30 cellular contexts compared by ENCODE assay signal in the genomic region with DNA sequence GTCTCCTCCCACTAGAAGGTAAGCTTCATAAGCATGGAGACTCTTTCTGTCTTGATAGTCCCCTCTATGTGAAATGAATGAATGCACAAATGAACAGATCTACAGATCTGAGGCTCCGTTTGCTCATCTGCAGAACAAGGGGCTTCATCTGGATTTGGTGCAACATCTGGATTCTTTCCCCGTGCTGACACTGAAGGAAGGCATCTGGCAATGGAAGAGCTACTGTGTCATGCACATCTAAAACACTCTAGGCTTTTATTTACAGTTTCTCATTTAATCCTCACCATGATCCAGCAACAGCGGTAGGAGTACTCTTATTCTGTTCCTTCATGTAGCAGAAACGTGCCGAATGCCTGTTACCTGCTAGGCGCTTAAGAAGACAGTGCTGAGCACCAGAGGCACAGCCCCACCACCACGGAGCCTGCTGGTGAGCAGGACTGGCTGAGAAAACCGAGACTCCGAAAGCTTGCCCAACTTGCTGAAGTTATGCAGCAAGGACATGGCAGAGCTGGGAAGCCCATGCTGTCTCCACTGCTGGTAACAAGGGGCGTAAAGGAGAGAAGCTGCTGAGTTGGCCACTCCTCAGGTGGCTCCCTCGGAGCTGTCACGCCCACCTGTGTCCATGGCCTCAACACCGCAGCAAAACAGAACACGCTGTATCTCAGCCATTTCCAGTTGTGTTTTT. TPM values are rescaled to one million over a fixed set of nuclear protein-coding genes. Genes with fewer than 3 reads are reported as not detected.
A peak's percentile ranks its signal among the peaks of the same experiment; 100 is the strongest.
DNase-seq lines count a peak whose midpoint lies in the region; ATAC-seq and TF ChIP-seq lines count a peak whose summit lies in the region.
"Had no signal": no experiment of that assay in that cellular context is flagged by ENCODE, and none has a peak within 500 bp of the region (broad histone marks: within the 10 kb centered on the region; RNA-seq: fewer than 3 reads in every experiment).

No MANE protein-coding gene starts in this region.

- H3K4me3 ChIP-seq in SJSA1 (no peak overlapping the region), fibroblast of mammary gland (ENCODE audit: control insufficient read depth, low read depth, low read length) (no peak overlapping the region), osteoblast (ENCODE audit: insufficient read depth, low read length) (no peak overlapping the region)
- H3K4me3 ChIP-seq: adrenal gland, BLaER1, HAP-1, ovary, upper lobe of left lung had no signal

- H3K79me2 ChIP-seq in osteoblast (ENCODE audit: insufficient read depth, low read length), result no peaks in the 10 kb centered on the region

- H2AFZ ChIP-seq in osteoblast (ENCODE audit: low read length), result no peak overlapping the region

- H4K20me1 ChIP-seq in osteoblast (ENCODE audit: insufficient read depth, low read length), result no peaks in the 10 kb centered on the region
- H4K20me1 ChIP-seq: BLaER1 had no signal

- no peaks in the 10 kb centered on the region for H3K9me3 ChIP-seq in SJSA1 (replicated peaks)
- H3K9me3 ChIP-seq in osteoblast (ENCODE audit: low read depth, low read length), result no peaks in the 10 kb centered on the region
- H3K9me3 ChIP-seq: adrenal gland, BLaER1, HAP-1, ovary, upper lobe of left lung had no signal

- H3K27me3 ChIP-seq in SJSA1 (replicated peaks), result no peaks in the 10 kb centered on the region
- no peaks in the 10 kb centered on the region for H3K27me3 ChIP-seq in osteoblast (ENCODE audit: insufficient read depth, low read length)
- H3K27me3 ChIP-seq: adrenal gland, BLaER1, ovary, upper lobe of left lung had no signal

- peaks cover 59% of the 10 kb centered on the region for H3K4me1 ChIP-seq in SJSA1 (replicated peaks)
- H3K4me1 ChIP-seq in osteoblast (ENCODE audit: insufficient read depth, low read length), result peaks cover 51% of the 10 kb centered on the region
- H3K4me1 ChIP-seq: HAP-1 had no signal

- peak; percentile 55 for DNase-seq in EH (ENCODE audit: low read depth)
- DNase-seq in SJSA1 (ENCODE audit: low read depth in 1 of 2, low spot score in 2 of 2), result peak in 1 of 2 experiments; percentile 21
- peak; percentile 31 for DNase-seq in fibroblast of mammary gland (ENCODE audit: low read depth)
- no peak for DNase-seq in osteoblast (ENCODE audit: insufficient read length, low spot score, missing footprints)
- DNase-seq in DMS79 (lab: John Stamatoyannopoulos, UW), result no peak
- DNase-seq in NCI-H82 treated with DMSO at 0.1 percent for 48 hours (lab: John Stamatoyannopoulos, UW; ENCODE audit: unreplicated experiment), result no peak
- DNase-seq: activated CD4-positive, alpha-beta T cell treated with anti-CD3 and anti-CD28 coated beads, Interleukin-2, amount 50 U/mL, for 1 hour; activated CD8-positive, alpha-beta memory T cell treated with anti-CD3 and anti-CD28 coated beads, Interleukin-2, amount 10 ng/mL, durations not matched to agents 7 days and 5 days; activated naive CD4-positive, alpha-beta T cell; activated T-cell treated with anti-CD3 and anti-CD28 coated beads, Interleukin-2, amount 50 U/mL, for 72 hours; adrenal gland; COR-L47; effector memory CD4-positive, alpha-beta T cell; erythroblast; hippocampal formation; left colon; naive B cell; NCI-H1417; NCI-H2081 treated with DMSO at 0.1 percent for 48 hours; NCI-H446; NCI-H82; ovary; stimulated activated CD4-positive, alpha-beta T cell treated with anti-CD3 and anti-CD28 coated beads, Interleukin-2, amount 100 ng/mL, for 24 hours; T-helper 9 cell; upper lobe of left lung; WERI-Rb-1 had no signal

- H3K4me2 ChIP-seq in osteoblast (ENCODE audit: insufficient read depth, low read length), result no peak overlapping the region
- H3K4me2 ChIP-seq: BLaER1 had no signal

- H3K36me3 ChIP-seq in SJSA1 (no peaks in the 10 kb centered on the region), osteoblast (ENCODE audit: insufficient read depth, low read length) (no peaks in the 10 kb centered on the region)
- H3K36me3 ChIP-seq: adrenal gland, BLaER1, HAP-1, ovary, upper lobe of left lung, WERI-Rb-1 had no signal

- TF ChIP-seq CTCF in fibroblast of mammary gland (conservative IDR thresholded peaks at IDR 0.05; ENCODE audit: control insufficient read depth, insufficient read depth, low read depth, low read length) (no peak), osteoblast (IDR thresholded peaks at IDR 0.05; ENCODE audit: extremely low read depth, low read depth, low read length) (no peak)

- H3K27ac ChIP-seq in SJSA1, result peak overlapping the region; percentile 88
- H3K27ac ChIP-seq in osteoblast (ENCODE audit: low read depth, low read length), result peak overlapping the region; percentile 83
- H3K27ac ChIP-seq: BLaER1, ovary, upper lobe of left lung, WERI-Rb-1 had no signal

- ATAC-seq in HG02840 (IDR thresholded peaks at IDR 0.05; ENCODE audit: low FRiP score, unreplicated experiment) (no peak), esophagus mucosa (no peak)
- ATAC-seq: activated CD8-positive, alpha-beta memory T cell treated with anti-CD3 and anti-CD28 coated beads, Interleukin-2, amount 10 ng/mL, durations not matched to agents 7 days and 5 days; activated T-cell treated with anti-CD3 and anti-CD28 coated beads, Interleukin-2, amount 50 U/mL, for 72 hours had no signal

RNA-seq across cellular contexts. Expression of gene LSM3, which starts 31.1 kb away (rescaled TPM):
- total RNA-seq in SJSA1 (2014; rRNA removed; shearing (Covaris generic)), result 22.4 and 25.9 TPM in 2 replicates
- total RNA-seq in osteoblast (5.1 and 5.6 TPM in 2 replicates), esophagus mucosa (10.3 TPM)

RNA-seq across cellular contexts. Expression of gene XPC, which starts 31.3 kb away (rescaled TPM):
- total RNA-seq in SJSA1 (2014; rRNA removed; shearing (Covaris generic)), result 12.9 and 17.7 TPM in 2 replicates
- total RNA-seq in osteoblast (50.1 and 52.1 TPM in 2 replicates), esophagus mucosa (13.4 TPM)

Comparison
In these comparisons a context has a peak if more than half of its experiments do, and no peak if none do; other contexts are left out.
1. DNase-seq: peak in EH (single experiment) and fibroblast of mammary gland (single experiment); none in osteoblast (single experiment), DMS79 (single experiment) and NCI-H82 treated with DMSO at 0.1 percent for 48 hours (single experiment).